ENCODE assay signal across 8 cellular contexts in genomic region chr4:26860922-26861433, GRCh38. TPM values are rescaled to one million over a fixed set of nuclear protein-coding genes. Genes with fewer than 3 reads are reported as not detected.
A peak's percentile ranks its signal among the peaks of the same experiment; 100 is the strongest.
DNase-seq lines count a peak whose midpoint lies in the region; ATAC-seq and TF ChIP-seq lines count a peak whose summit lies in the region.

No MANE protein-coding gene starts in this region.

- H3K4me3 ChIP-seq in AG04450 (ENCODE audit: low read depth, low read length) (peak overlapping the region; percentile 83), PC-9 (peak overlapping the region; percentile 65), fibroblast of villous mesenchyme (ENCODE audit: low read depth, low read length) (peak overlapping the region; percentile 79)

- POLR2A ChIA-PET in AG04450 (lab: Yijun Ruan, JAX) (interaction anchor here (0.5 to 2.8 kb wide), 11 partner anchors 8 to 1549 kb away, joined by 3 to 13 read pairs (median 5); partner anchors contain the start of gene ZCCHC4), PC-9 (lab: Charles Lee; ENCODE audit: unreplicated experiment) (interaction anchor here (0.6 to 0.7 kb wide), 4 partner anchors 51 to 292 kb away, joined by 3 to 19 read pairs (median 4); no protein-coding TSS in a partner anchor)

- H3K36me3 ChIP-seq in PC-9 (ENCODE audit: low read depth) = no peaks in the 10 kb centered on the region

- H3K27ac ChIP-seq in AG04450 (ENCODE audit: low read depth, low read length) = peak overlapping the region; percentile 54
- no peak overlapping the region for H3K27ac ChIP-seq in PC-9

- ATAC-seq in GM18868 (IDR thresholded peaks at IDR 0.05; ENCODE audit: unreplicated experiment) = peak; percentile 16
- ATAC-seq in HG03097 (IDR thresholded peaks at IDR 0.05; ENCODE audit: low FRiP score, unreplicated experiment) = peak; percentile 23

- peaks cover 19% of the 10 kb centered on the region for H3F3A ChIP-seq in PC-9 (ENCODE audit: insufficient read depth, low read depth)

- no peaks in the 10 kb centered on the region for H3K27me3 ChIP-seq in AG04450 (ENCODE audit: control insufficient read depth, insufficient read depth, low read length)
- no peaks in the 10 kb centered on the region for H3K27me3 ChIP-seq in PC-9 (ENCODE audit: insufficient read depth, low read depth)

- H4K20me1 ChIP-seq in PC-9 (ENCODE audit: insufficient read depth) = no peaks in the 10 kb centered on the region

- no TSS peak for BruUV-seq in PC-9 (replicated peaks; lab: Mats Ljungman, UMichigan)

- peaks cover 26% of the 10 kb centered on the region for H3K4me1 ChIP-seq in PC-9 (replicated peaks; ENCODE audit: insufficient read depth)

- no peaks in the 10 kb centered on the region for H3K9me2 ChIP-seq in PC-9 (ENCODE audit: insufficient read depth)

- H3K79me2 ChIP-seq in PC-9 (ENCODE audit: low read depth) = peaks cover 54% of the 10 kb centered on the region

- DNase-seq in AG04450 (ENCODE audit: low read depth, low spot score) (no peak), PC-9 (peak in 1 of 2 experiments; percentile 51), activated gamma-delta T cell (lab: John Stamatoyannopoulos, UW) (peak; percentile 58), fibroblast of villous mesenchyme (ENCODE audit: low read depth) (peak; percentile 59), occipital lobe (lab: John Stamatoyannopoulos, UW) (peak; percentile 59), DMS114 treated with DMSO at 0.1 percent for 48 hours (lab: John Stamatoyannopoulos, UW; ENCODE audit: unreplicated experiment) (no peak)

- H2AFZ ChIP-seq in PC-9 = peak overlapping the region; percentile 96

- intact Hi-C loops in PC-9 (cut with micrococcal nuclease; ENCODE audit: unreplicated experiment) = loop anchor here (5.0 to 10.0 kb wide), 2 partner anchors 151 to 276 kb away; partner anchors contain the start of gene TBC1D19

- no peak for TF ChIP-seq CTCF in AG04450 (IDR thresholded peaks at IDR 0.05; ENCODE audit: low read depth, low read length)
- TF ChIP-seq CTCF in PC-9 (conservative IDR thresholded peaks at IDR 0.05) = no peak
- TF ChIP-seq CTCF in fibroblast of villous mesenchyme (IDR thresholded peaks at IDR 0.05; ENCODE audit: insufficient read depth, low read depth, low read length) = no peak

- H3K4me2 ChIP-seq in PC-9 = peak overlapping the region; percentile 98

- no peaks in the 10 kb centered on the region; the same call in 1 of the 2 replicates for H3K9me3 ChIP-seq in AG04450 (ENCODE audit: control insufficient read depth, insufficient read depth, low read length)
- H3K9me3 ChIP-seq in PC-9 (ENCODE audit: insufficient read depth, low read depth) = no peaks in the 10 kb centered on the region

- CTCF ChIA-PET in AG04450 (lab: Charles Lee) = interaction anchor here (0.6 to 2.1 kb wide), 10 partner anchors 8 to 1475 kb away, joined by 3 to 17 read pairs (median 4); no protein-coding TSS in a partner anchor
- CTCF ChIA-PET in PC-9 (lab: Charles Lee) = no interaction called here

RNA-seq across cellular contexts. Expression of gene STIM2, which starts 0.3 kb away (rescaled TPM):
- polyA plus RNA-seq in AG04450 (2011; rRNA removed) = 23.9 and 26.8 TPM in 2 replicates
- 29.7 and 32.5 TPM in 2 replicates for polyA minus RNA-seq in AG04450 (2011; rRNA and poly(A)+ RNA removed)
- total RNA-seq in PC-9 (2021) = 21.8 and 30.2 TPM in 2 replicates
- 18.7 and 21.6 TPM in 2 replicates for total RNA-seq in fibroblast of villous mesenchyme
- 25.9 TPM for total RNA-seq in occipital lobe

Comparison
In these comparisons a context has a peak if more than half of its experiments do, and no peak if none do; other contexts are left out.
1. DNase-seq: peak in activated gamma-delta T cell (single experiment), fibroblast of villous mesenchyme (single experiment) and occipital lobe (single experiment); none in AG04450 (single experiment) and DMS114 treated with DMSO at 0.1 percent for 48 hours (single experiment).
2. Peak in every context shown above with its lines, with median percentiles within 50 percentile points of each other: H3K4me3 ChIP-seq.